In the genomic region with DNA sequence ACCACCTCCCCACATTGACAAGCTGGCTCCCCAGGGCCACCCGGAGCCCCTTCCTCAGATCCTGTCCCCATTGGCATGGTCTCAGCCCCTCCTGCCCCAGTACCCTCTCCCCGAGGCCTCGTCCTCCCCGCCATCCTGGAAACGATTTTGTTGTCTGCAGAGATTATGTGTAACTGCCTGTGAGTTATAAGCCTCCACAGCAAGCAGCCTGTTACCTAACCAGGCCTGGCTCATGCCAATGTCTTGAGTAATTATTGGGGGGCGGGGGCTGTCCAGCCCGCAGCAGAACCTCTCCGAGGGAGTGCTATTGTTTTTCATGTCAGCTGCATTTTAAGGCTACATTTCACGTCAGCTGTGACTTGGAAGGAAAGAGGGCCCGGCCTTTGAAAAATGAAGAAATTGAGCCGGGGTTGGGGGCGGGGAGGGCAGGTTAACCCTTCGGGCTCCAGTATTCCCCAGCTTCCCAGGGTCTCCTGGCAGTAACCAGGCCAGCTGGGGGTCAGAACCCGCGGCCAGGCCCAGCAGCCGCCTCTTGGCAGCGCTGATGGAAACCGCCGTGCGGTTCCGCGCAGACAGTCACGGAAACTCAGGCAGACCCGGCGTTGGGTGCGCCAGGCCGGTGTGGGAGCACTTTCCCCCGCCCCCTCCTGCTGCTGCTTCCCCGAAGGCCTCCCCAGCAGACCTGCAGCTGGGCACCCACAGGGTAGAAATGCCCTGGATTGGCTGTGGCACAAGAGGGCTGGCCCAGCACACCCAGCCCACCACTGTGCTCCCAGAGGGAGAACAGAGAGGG, we compare ENCODE assay signal across 8 cellular contexts. TPM values are rescaled to one million over a fixed set of nuclear protein-coding genes. Genes with fewer than 3 reads are reported as not detected.
A peak's percentile ranks its signal among the peaks of the same experiment; 100 is the strongest.
DNase-seq lines count a peak whose midpoint lies in the region; ATAC-seq and TF ChIP-seq lines count a peak whose summit lies in the region.

No MANE protein-coding gene starts in this region.

- CTCF ChIA-PET in OCI-LY7 (lab: Charles Lee; ENCODE audit: unreplicated experiment) = no interaction called here

- POLR2A ChIA-PET in OCI-LY7 (lab: Charles Lee) = no interaction called here

- H3K27ac ChIP-seq in GM23338 (ENCODE audit: low read depth) (no peak overlapping the region), heart left ventricle (peak overlapping the region; percentile 78 to 96 (median 88)), rectal smooth muscle tissue (ENCODE audit: low read depth, low read length) (peak overlapping the region; percentile 88), OCI-LY7 (ENCODE audit: low read depth, low read length, poor library complexity, severe bottlenecking) (no peak overlapping the region)

- intact Hi-C loops in heart left ventricle (cut with DNase I) = loop anchor here in 2 of 10 donors (1.0 to 5.0 kb wide), 2 partner anchors 14 to 56 kb away; no protein-coding TSS in a partner anchor
- intact Hi-C loops in OCI-LY7 (cut with micrococcal nuclease; ENCODE audit: unreplicated experiment) = no loop called here

- no peaks in the 10 kb centered on the region; the same call in 1 of the 2 replicates for H3K4me1 ChIP-seq in GM23338 (ENCODE audit: insufficient read depth)
- peaks cover 7 to 49% (median 38%) of the 10 kb centered on the region in 12 donors for H3K4me1 ChIP-seq in heart left ventricle
- H3K4me1 ChIP-seq in rectal smooth muscle tissue (ENCODE audit: control insufficient read depth, insufficient read depth, low read length) = peaks cover 24% of the 10 kb centered on the region
- no peaks in the 10 kb centered on the region for H3K4me1 ChIP-seq in OCI-LY7 (ENCODE audit: insufficient read depth, low read length, poor library complexity, severe bottlenecking)

- H3K4me2 ChIP-seq in GM23338 = peak overlapping the region; percentile 48; the same call in 1 of the 2 replicates
- no peak overlapping the region for H3K4me2 ChIP-seq in OCI-LY7 (ENCODE audit: low read length)

- DNase-seq in GM23338 (ENCODE audit: low spot score) (no peak), heart left ventricle (peak; percentile 65 to 80 (median 72)), DMS79 treated with DMSO at 0.1 percent for 48 hours (lab: John Stamatoyannopoulos, UW) (no peak), OCI-LY7 (ENCODE audit: low spot score) (no peak)
- DNase-seq in effector CD4-positive, alpha-beta T cell = no peak

- no TSS peak for BruUV-seq in OCI-LY7 (replicated peaks; lab: Mats Ljungman, UMichigan)

- H3K36me3 ChIP-seq in GM23338 (ENCODE audit: insufficient read depth) (no peaks in the 10 kb centered on the region), heart left ventricle (no peaks in the 10 kb centered on the region), rectal smooth muscle tissue (ENCODE audit: control insufficient read depth, insufficient read depth, low read length) (no peaks in the 10 kb centered on the region), OCI-LY7 (ENCODE audit: insufficient read depth, low read length) (no peaks in the 10 kb centered on the region)

- H3K27me3 ChIP-seq in GM23338 (ENCODE audit: insufficient read depth) (peaks cover 4% of the 10 kb centered on the region; the same call in 1 of the 2 replicates), heart left ventricle (no peaks in the 10 kb centered on the region), rectal smooth muscle tissue (ENCODE audit: control insufficient read depth, insufficient read depth, low read length) (no peaks in the 10 kb centered on the region)

- no peak overlapping the region for H3K4me3 ChIP-seq in GM23338
- H3K4me3 ChIP-seq in WI38 (ENCODE audit: low read depth, low read length) = peak overlapping the region; percentile 16; the same call in 1 of the 2 replicates
- peak overlapping the region in 2 of 12 donors; percentile 1 to 17 for H3K4me3 ChIP-seq in heart left ventricle
- H3K4me3 ChIP-seq in rectal smooth muscle tissue (ENCODE audit: low read length) = peak overlapping the region; percentile 39
- H3K4me3 ChIP-seq in OCI-LY7 (ENCODE audit: low read depth, low read length, poor library complexity, severe bottlenecking) = no peak overlapping the region

- TF ChIP-seq CTCF in GM23338 (conservative IDR thresholded peaks at IDR 0.05; ENCODE audit: low read depth in 2 of 2) (no peak), WI38 (IDR thresholded peaks at IDR 0.05; ENCODE audit: low read depth, low read length) (no peak), heart left ventricle (IDR thresholded peaks at IDR 0.05) (no peak), OCI-LY7 (conservative IDR thresholded peaks at IDR 0.05; ENCODE audit: low read length) (no peak)

- peak overlapping the region; percentile 63; the same call in 1 of the 2 replicates for H2AFZ ChIP-seq in GM23338
- H2AFZ ChIP-seq in OCI-LY7 (ENCODE audit: low read length) = no peak overlapping the region

- H3K79me2 ChIP-seq in GM23338 (replicated peaks; ENCODE audit: insufficient read depth) (no peaks in the 10 kb centered on the region), OCI-LY7 (ENCODE audit: insufficient read depth, low read depth, low read length) (no peaks in the 10 kb centered on the region)

- H3F3A ChIP-seq in GM23338 (replicated peaks; ENCODE audit: low read depth) = no peaks in the 10 kb centered on the region

- H3K27me3 Mint-ChIP-seq in GM23338 (ENCODE audit: insufficient read depth, low read depth, poor library complexity) = peaks cover 43% of the 10 kb centered on the region

- H3K9ac ChIP-seq in rectal smooth muscle tissue (ENCODE audit: low read length) = peak overlapping the region; percentile 69

- peak overlapping the region; percentile 20; the same call in 1 of the 3 replicates for H3K4me3 Mint-ChIP-seq in GM23338

- no peak for TF ChIP-seq POLR2A in heart left ventricle (IDR thresholded peaks at IDR 0.05)

- peaks cover 0 to 22% (median 3%) of the 10 kb centered on the region in 12 donors for H3K9me3 ChIP-seq in heart left ventricle
- H3K9me3 ChIP-seq in OCI-LY7 (ENCODE audit: low read length) = no peaks in the 10 kb centered on the region; the same call in 1 of the 2 replicates

- H3K9me2 ChIP-seq in GM23338 (ENCODE audit: insufficient read depth) (no peaks in the 10 kb centered on the region), OCI-LY7 (ENCODE audit: insufficient read depth, low read length) (no peaks in the 10 kb centered on the region)

- H3K27ac Mint-ChIP-seq in GM23338 = no peak overlapping the region; the same call in 1 of the 2 replicates

- H4K20me1 ChIP-seq in GM23338 (replicated peaks; ENCODE audit: insufficient read depth) = no peaks in the 10 kb centered on the region
- H4K20me1 ChIP-seq in OCI-LY7 (ENCODE audit: insufficient read depth, low read length) = no peaks in the 10 kb centered on the region

- peaks cover 35% of the 10 kb centered on the region for H3K36me3 Mint-ChIP-seq in GM23338 (ENCODE audit: low read depth)

- WGBS in heart left ventricle, 4 donors = 40 to 56% (median 46%) methylated on average over 19 to 29 of the region's 29 CpGs

- ATAC-seq in GM23338 (peak; percentile 63), heart left ventricle (peak; percentile 53 to 75 (median 74)), GM21367 (IDR thresholded peaks at IDR 0.05; ENCODE audit: unreplicated experiment) (no peak)

- H3K4me1 Mint-ChIP-seq in GM23338 = peaks cover 14% of the 10 kb centered on the region

- peaks cover 50% of the 10 kb centered on the region for H3K9me3 Mint-ChIP-seq in GM23338

TF ChIP-seq in GM23338, 12 proteins besides CTCF, POLR2A, EP300 and RAD21 (continues in another document):
- TF ChIP-seq EZH2 (IDR thresholded peaks at IDR 0.05; ENCODE audit: low read depth, unreplicated experiment) (no peak), STAT1 (IDR thresholded peaks at IDR 0.05; ENCODE audit: unreplicated experiment) (no peak), ZNF114 (CRISPR knock-in tag; IDR thresholded peaks at IDR 0.05) (no peak), NANOG (IDR thresholded peaks at IDR 0.05; ENCODE audit: borderline replicate concordance) (no peak), JUNB (IDR thresholded peaks at IDR 0.05; ENCODE audit: unreplicated experiment) (no peak)
- TF ChIP-seq, protein P1, sequence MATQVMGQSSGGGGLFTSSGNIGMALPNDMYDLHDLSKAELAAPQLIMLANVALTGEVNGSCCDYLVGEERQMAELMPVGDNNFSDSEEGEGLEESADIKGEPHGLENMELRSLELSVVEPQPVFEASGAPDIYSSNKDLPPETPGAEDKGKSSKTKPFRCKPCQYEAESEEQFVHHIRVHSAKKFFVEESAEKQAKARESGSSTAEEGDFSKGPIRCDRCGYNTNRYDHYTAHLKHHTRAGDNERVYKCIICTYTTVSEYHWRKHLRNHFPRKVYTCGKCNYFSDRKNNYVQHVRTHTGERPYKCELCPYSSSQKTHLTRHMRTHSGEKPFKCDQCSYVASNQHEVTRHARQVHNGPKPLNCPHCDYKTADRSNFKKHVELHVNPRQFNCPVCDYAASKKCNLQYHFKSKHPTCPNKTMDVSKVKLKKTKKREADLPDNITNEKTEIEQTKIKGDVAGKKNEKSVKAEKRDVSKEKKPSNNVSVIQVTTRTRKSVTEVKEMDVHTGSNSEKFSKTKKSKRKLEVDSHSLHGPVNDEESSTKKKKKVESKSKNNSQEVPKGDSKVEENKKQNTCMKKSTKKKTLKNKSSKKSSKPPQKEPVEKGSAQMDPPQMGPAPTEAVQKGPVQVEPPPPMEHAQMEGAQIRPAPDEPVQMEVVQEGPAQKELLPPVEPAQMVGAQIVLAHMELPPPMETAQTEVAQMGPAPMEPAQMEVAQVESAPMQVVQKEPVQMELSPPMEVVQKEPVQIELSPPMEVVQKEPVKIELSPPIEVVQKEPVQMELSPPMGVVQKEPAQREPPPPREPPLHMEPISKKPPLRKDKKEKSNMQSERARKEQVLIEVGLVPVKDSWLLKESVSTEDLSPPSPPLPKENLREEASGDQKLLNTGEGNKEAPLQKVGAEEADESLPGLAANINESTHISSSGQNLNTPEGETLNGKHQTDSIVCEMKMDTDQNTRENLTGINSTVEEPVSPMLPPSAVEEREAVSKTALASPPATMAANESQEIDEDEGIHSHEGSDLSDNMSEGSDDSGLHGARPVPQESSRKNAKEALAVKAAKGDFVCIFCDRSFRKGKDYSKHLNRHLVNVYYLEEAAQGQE (IDR thresholded peaks at IDR 0.05; ENCODE audit: unreplicated experiment) = no peak
- TF ChIP-seq, protein P2, sequence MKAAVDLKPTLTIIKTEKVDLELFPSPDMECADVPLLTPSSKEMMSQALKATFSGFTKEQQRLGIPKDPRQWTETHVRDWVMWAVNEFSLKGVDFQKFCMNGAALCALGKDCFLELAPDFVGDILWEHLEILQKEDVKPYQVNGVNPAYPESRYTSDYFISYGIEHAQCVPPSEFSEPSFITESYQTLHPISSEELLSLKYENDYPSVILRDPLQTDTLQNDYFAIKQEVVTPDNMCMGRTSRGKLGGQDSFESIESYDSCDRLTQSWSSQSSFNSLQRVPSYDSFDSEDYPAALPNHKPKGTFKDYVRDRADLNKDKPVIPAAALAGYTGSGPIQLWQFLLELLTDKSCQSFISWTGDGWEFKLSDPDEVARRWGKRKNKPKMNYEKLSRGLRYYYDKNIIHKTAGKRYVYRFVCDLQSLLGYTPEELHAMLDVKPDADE (IDR thresholded peaks at IDR 0.05) = no peak

RNA-seq across cellular contexts. Expression of a gene that starts 59.5 kb away (rescaled TPM):
- 22.2 and 23.5 TPM in 2 replicates for total RNA-seq in GM23338 (2014; rRNA removed; shearing (Covaris generic))
- polyA plus RNA-seq in GM23338 (2016; fragmentation: Nextera tagmentation; extraction: Ambion mirVana) (19.3 and 23.6 TPM in 2 replicates), heart left ventricle (10 to 100 TPM; 31.4 to 42.5 TPM)
- total RNA-seq in heart left ventricle (10 to 100 TPM; 18.8 to 39.1 (median 33.4) TPM), OCI-LY7 (2022) (0.55 and 0.59 TPM in 2 replicates)
- 0.13 TPM in 1 of 2 replicates, not detected in the other for total RNA-seq in OCI-LY7 (2014; rRNA removed; shearing (Covaris generic))

Comparison
In these comparisons a context has a peak if more than half of its experiments do, and no peak if none do; other contexts are left out.
1. DNase-seq: peak in heart left ventricle (5 of 5); none in GM23338 (single experiment), effector CD4-positive, alpha-beta T cell (single experiment), DMS79 treated with DMSO at 0.1 percent for 48 hours (single experiment) and OCI-LY7 (single experiment).
2. H3K27ac ChIP-seq: peak in heart left ventricle (12 of 12) and rectal smooth muscle tissue (single experiment); none in GM23338 (single experiment) and OCI-LY7 (single experiment).
3. H3K4me3 ChIP-seq: peak in WI38 (single experiment) and rectal smooth muscle tissue (single experiment); none in GM23338 (single experiment) and OCI-LY7 (single experiment).
4. RNA of a gene that starts 59.5 kb away (total RNA-seq): 18.8 to 39.1 TPM in heart left ventricle and 22.2 to 23.5 TPM in GM23338; 0.13 to 0.59 TPM in OCI-LY7; every median in the first group is over 10 times any median in the second.